9 cellular contexts compared by ENCODE assay signal in genomic region chr14:99271288-99271941, GRCh38. TPM values are rescaled to one million over a fixed set of nuclear protein-coding genes. Genes with fewer than 3 reads are reported as not detected.
DNase-seq lines count a peak whose midpoint lies in the region; ATAC-seq, FAIRE-seq and TF ChIP-seq lines count a peak whose summit lies in the region.
"Had no signal": no experiment of that assay in that cellular context is flagged by ENCODE, and none has a peak within 500 bp of the region (broad histone marks: within the 10 kb centered on the region; RNA-seq: fewer than 3 reads in every experiment).

No MANE protein-coding gene starts in this region.

- H3K9me3 Mint-ChIP-seq in T-cell: no peaks in the 10 kb centered on the region

- peak overlapping the region; percentile 95 to 98 (median 96) for H3K4me3 Mint-ChIP-seq in T-cell

- H3K27ac Mint-ChIP-seq in T-cell: peak overlapping the region; percentile 91 to 99

- peak overlapping the region; percentile 96 for H3K27ac ChIP-seq in foreskin keratinocyte
- H3K27ac ChIP-seq: 22Rv1 had no signal

- H3K36me3 Mint-ChIP-seq in T-cell: peaks cover 25% of the 10 kb centered on the region

- ATAC-seq in T-cell (replicated peaks in 1 of 4) (peak in 1 of 4 experiments; percentile 0), foreskin keratinocyte (no peak)

- no peak for FAIRE-seq in HTR-8/SVneo (lab: Jason Lieb, UNC)

- H3K4me1 Mint-ChIP-seq in T-cell: peaks cover 32 to 47% (median 39%) of the 10 kb centered on the region in 3 donors

- H3K36me3 ChIP-seq in skeletal muscle satellite cell (ENCODE audit: insufficient read depth, low read length): no peaks in the 10 kb centered on the region

- TF ChIP-seq CTCF in foreskin keratinocyte (conservative IDR thresholded peaks at IDR 0.05): no peak

- H3K4me3 ChIP-seq in skeletal muscle satellite cell (ENCODE audit: low read length): peak overlapping the region; percentile 74

- H3K27me3 ChIP-seq in foreskin keratinocyte: peaks cover 13% of the 10 kb centered on the region
- H3K27me3 ChIP-seq in skeletal muscle satellite cell (ENCODE audit: control insufficient read depth, insufficient read depth, low read length): peaks cover 76% of the 10 kb centered on the region

- H3K9me3 ChIP-seq in skeletal muscle satellite cell (replicated peaks; ENCODE audit: low read length): no peaks in the 10 kb centered on the region

- H3K9ac ChIP-seq in skeletal muscle satellite cell (ENCODE audit: low read depth, low read length): peak overlapping the region; percentile 45

- peak; percentile 35 for DNase-seq in DMS 273 (lab: John Stamatoyannopoulos, UW; ENCODE audit: unreplicated experiment)
- DNase-seq in DMS 273 treated with DMSO at 0.1 percent for 48 hours (lab: John Stamatoyannopoulos, UW): no peak
- DNase-seq in T-cell: no peak
- no peak for DNase-seq in foreskin keratinocyte
- no peak for DNase-seq in nucleus accumbens (lab: John Stamatoyannopoulos, UW)
- DNase-seq in HTR-8/SVneo (ENCODE audit: insufficient read length, low spot score): no peak
- no peak for DNase-seq in AG08395 (ENCODE audit: low spot score)

- CTCF ChIA-PET in T-cell (lab: Charles Lee): interaction anchor here (0.5 to 2.1 kb wide), 8 partner anchors 9 to 1294 kb away, joined by 3 to 9 read pairs (median 6); no protein-coding TSS in a partner anchor

- POLR2A ChIA-PET in T-cell (lab: Charles Lee): interaction anchor here (0.6 to 1.0 kb wide), 4 partner anchors 9 to 1086 kb away, joined by 3 to 5 read pairs (median 4); no protein-coding TSS in a partner anchor

- no peaks in the 10 kb centered on the region for H3K27me3 Mint-ChIP-seq in T-cell

- H3K4me1 ChIP-seq in foreskin keratinocyte: peaks cover 5% of the 10 kb centered on the region
- H3K4me1 ChIP-seq in skeletal muscle satellite cell (ENCODE audit: control insufficient read depth, insufficient read depth, low read length): peaks cover 20% of the 10 kb centered on the region

- H3K4me2 ChIP-seq in skeletal muscle satellite cell (ENCODE audit: low read length): peak overlapping the region; percentile 92

RNA-seq across cellular contexts. Expression of gene BCL11B, which starts 0.6 kb away (rescaled TPM):
- total RNA-seq in T-cell (100 to 1,000 TPM; 181 to 240 (median 196) TPM), foreskin keratinocyte (15.4 and 16.3 TPM in 2 replicates)
- polyA plus RNA-seq in foreskin keratinocyte: 3.8 and 4.4 TPM in 2 replicates
- total RNA-seq in skeletal muscle satellite cell (2012; rRNA removed): under 0.01 TPM in 2 replicates

Comparison
In these comparisons a context has a peak if more than half of its experiments do, and no peak if none do; other contexts are left out.
1. RNA of gene BCL11B, which starts 0.6 kb away (total RNA-seq): 181 to 240 TPM in T-cell; 15.4 to 16.3 TPM in foreskin keratinocyte; every median in the first group is over 10 times any median in the second.